In genomic region chr11:17735823-17736772, GRCh38 we compare ENCODE assay signal across 11 cellular contexts. TPM values are rescaled to one million over a fixed set of nuclear protein-coding genes. Genes with fewer than 3 reads are reported as not detected.
DNase-seq lines count a peak whose midpoint lies in the region; FAIRE-seq and TF ChIP-seq lines count a peak whose summit lies in the region.
"Had no signal": no experiment of that assay in that cellular context is flagged by ENCODE, and none has a peak within 500 bp of the region (broad histone marks: within the 10 kb centered on the region; RNA-seq: fewer than 3 reads in every experiment).

No MANE protein-coding gene starts in this region.

- H3K36me3 ChIP-seq in A673 (ENCODE audit: insufficient read depth, low read length, poor library complexity, severe bottlenecking) = no peaks in the 10 kb centered on the region
- H3K36me3 ChIP-seq in astrocyte (ENCODE audit: insufficient read depth, low read length) = no peaks in the 10 kb centered on the region

- H3K9me3 ChIP-seq in A673 (ENCODE audit: low read depth, low read length, poor library complexity, severe bottlenecking) (no peaks in the 10 kb centered on the region), astrocyte (ENCODE audit: insufficient read depth, low read depth, low read length) (no peaks in the 10 kb centered on the region)

- no peak overlapping the region for H3K4me3 ChIP-seq in A673 (ENCODE audit: low read depth, low read length, poor library complexity, severe bottlenecking)
- H3K4me3 ChIP-seq in astrocyte (ENCODE audit: insufficient read depth, low read depth, low read length) = no peak overlapping the region

- CTCF ChIA-PET in A673 (lab: Charles Lee) = interaction anchor here (1.6 kb wide), 1 partner anchor 237 kb away, joined by 8 read pairs; no protein-coding TSS in a partner anchor

- no peak overlapping the region for H3K9ac ChIP-seq in astrocyte (ENCODE audit: low read length)

- H3K4me1 ChIP-seq in A673 (ENCODE audit: insufficient read depth, low read length, poor library complexity, severe bottlenecking) (no peaks in the 10 kb centered on the region), astrocyte (ENCODE audit: insufficient read depth, low read length) (no peaks in the 10 kb centered on the region)

- DNase-seq in A673 (ENCODE audit: low spot score) = peak; percentile 19
- DNase-seq in COR-L47 (lab: John Stamatoyannopoulos, UW) = peak; percentile 16
- DNase-seq in astrocyte (ENCODE audit: low read depth) = no peak
- no peak for DNase-seq in activated gamma-delta T cell treated with Interleukin-2 at 50 U/mL for 16 hours
- DNase-seq in stimulated activated CD4-positive, alpha-beta T cell treated with anti-CD3 and anti-CD28 coated beads, Interleukin-12 subunit alpha, Interleukin-12 subunit beta, amount 100 ng/mL, for 4 hours = no peak
- no peak for DNase-seq in activated CD4-positive, alpha-beta T cell treated with anti-CD3 and anti-CD28 coated beads for 48 hours
- no peak for DNase-seq in epidermal melanocyte (ENCODE audit: insufficient read length, low spot score)
- DNase-seq: activated CD8-positive, alpha-beta memory T cell treated with anti-CD3 and anti-CD28 coated beads, Interleukin-2, amount 10 ng/mL, durations not matched to agents 7 days and 5 days had no signal

- intact Hi-C loops in A673 (cut with micrococcal nuclease; ENCODE audit: unreplicated experiment) = loop anchor here (10.0 kb wide), 1 partner anchor 351 kb away; the partner anchor contains the start of gene KCNJ11

- BruUV-seq in A673 (replicated peaks; lab: Mats Ljungman, UMichigan) = no TSS peak

- H3K27ac Mint-ChIP-seq in astrocyte (ENCODE audit: unreplicated experiment) (no peak overlapping the region), nephron (no peak overlapping the region)
- H3K27ac Mint-ChIP-seq: activated CD8-positive, alpha-beta memory T cell treated with anti-CD3 and anti-CD28 coated beads, Interleukin-2, amount 10 ng/mL, durations not matched to agents 7 days and 5 days; stimulated activated effector memory CD8-positive, alpha-beta T cell treated with anti-CD3 and anti-CD28 coated beads, Interleukin-12 subunit alpha, Interleukin-12 subunit beta, amount 100 ng/mL, for 72 hours had no signal

- TF ChIP-seq CTCF in A673 (conservative IDR thresholded peaks at IDR 0.05; ENCODE audit: low read depth, low read length) (peak; percentile 50), astrocyte (IDR thresholded peaks at IDR 0.05; ENCODE audit: insufficient read depth, low read depth, low read length) (no peak), nephron (IDR thresholded peaks at IDR 0.05; ENCODE audit: unreplicated experiment in 3 of 3) (peak; percentile 39 to 41 (median 40))

- no peak for FAIRE-seq in astrocyte (lab: Jason Lieb, UNC)
- FAIRE-seq: colon had no signal

- no peaks in the 10 kb centered on the region for H3K79me2 ChIP-seq in astrocyte (ENCODE audit: insufficient read depth, low read length)

- H3K4me2 ChIP-seq in astrocyte (ENCODE audit: low read length) = no peak overlapping the region

- H3K36me3 Mint-ChIP-seq in astrocyte (ENCODE audit: low read depth, unreplicated experiment) = peaks cover 2% of the 10 kb centered on the region
- H3K36me3 Mint-ChIP-seq in nephron (ENCODE audit: low read depth) = no peaks in the 10 kb centered on the region
- H3K36me3 Mint-ChIP-seq: activated CD8-positive, alpha-beta memory T cell treated with anti-CD3 and anti-CD28 coated beads, Interleukin-2, amount 10 ng/mL, durations not matched to agents 7 days and 5 days; stimulated activated effector memory CD8-positive, alpha-beta T cell treated with anti-CD3 and anti-CD28 coated beads, Interleukin-12 subunit alpha, Interleukin-12 subunit beta, amount 100 ng/mL, for 72 hours had no signal

- H4K20me1 ChIP-seq in astrocyte (ENCODE audit: insufficient read depth, low read length) = peaks cover 14% of the 10 kb centered on the region

- no peaks in the 10 kb centered on the region for H3K9me3 Mint-ChIP-seq in astrocyte (ENCODE audit: unreplicated experiment)
- no peaks in the 10 kb centered on the region for H3K9me3 Mint-ChIP-seq in nephron
- H3K9me3 Mint-ChIP-seq: stimulated activated effector memory CD8-positive, alpha-beta T cell treated with anti-CD3 and anti-CD28 coated beads, Interleukin-12 subunit alpha, Interleukin-12 subunit beta, amount 100 ng/mL, for 72 hours had no signal

- peak overlapping the region; percentile 26 for H2AFZ ChIP-seq in astrocyte (ENCODE audit: low read depth, low read length)

- no peak overlapping the region for H3K27ac ChIP-seq in A673 (ENCODE audit: low read depth, low read length, poor library complexity, severe bottlenecking)
- no peak overlapping the region for H3K27ac ChIP-seq in astrocyte (ENCODE audit: low read depth, low read length)

- H3K4me1 Mint-ChIP-seq in astrocyte (ENCODE audit: low read depth, unreplicated experiment) (no peaks in the 10 kb centered on the region), nephron (peaks cover 16% of the 10 kb centered on the region)

- POLR2A ChIA-PET in A673 (lab: Charles Lee; ENCODE audit: low non-redundant PET) = no interaction called here

- H3K4me3 Mint-ChIP-seq in astrocyte (ENCODE audit: unreplicated experiment) = peak overlapping the region; percentile 61
- peak overlapping the region; percentile 33 to 72 (median 40) for H3K4me3 Mint-ChIP-seq in nephron
- H3K4me3 Mint-ChIP-seq: activated CD8-positive, alpha-beta memory T cell treated with anti-CD3 and anti-CD28 coated beads, Interleukin-2, amount 10 ng/mL, durations not matched to agents 7 days and 5 days; stimulated activated effector memory CD8-positive, alpha-beta T cell treated with anti-CD3 and anti-CD28 coated beads, Interleukin-12 subunit alpha, Interleukin-12 subunit beta, amount 100 ng/mL, for 72 hours had no signal

- H3K27me3 ChIP-seq in A673 (replicated peaks; ENCODE audit: insufficient read depth, low read depth, low read length, poor library complexity) = peaks cover 10% of the 10 kb centered on the region
- H3K27me3 ChIP-seq in astrocyte (ENCODE audit: insufficient read depth, low read length) = peaks cover 35% of the 10 kb centered on the region

- H3K27me3 Mint-ChIP-seq in astrocyte (ENCODE audit: low read depth, unreplicated experiment) (peaks cover 41% of the 10 kb centered on the region), nephron (ENCODE audit: low read depth) (peaks cover 56% of the 10 kb centered on the region)

RNA-seq across cellular contexts. Expression of gene KCNC1, which starts 1.5 kb away (rescaled TPM):
- total RNA-seq in A673 (2021) (0.09 and 0.13 TPM in 2 replicates), astrocyte (0.05 and 0.12 TPM in 2 replicates)
- total RNA-seq: activated CD8-positive, alpha-beta memory T cell treated with anti-CD3 and anti-CD28 coated beads, Interleukin-2, amount 10 ng/mL, durations not matched to agents 7 days and 5 days had no signal

RNA-seq across cellular contexts. Expression of gene MYOD1, which starts 16.7 kb away (rescaled TPM):
- total RNA-seq in A673 (2021) (not detected in 2 replicates), astrocyte (not detected in 2 replicates)
- total RNA-seq: activated CD8-positive, alpha-beta memory T cell treated with anti-CD3 and anti-CD28 coated beads, Interleukin-2, amount 10 ng/mL, durations not matched to agents 7 days and 5 days had no signal

Comparison
In these comparisons a context has a peak if more than half of its experiments do, and no peak if none do; other contexts are left out.
1. DNase-seq: peak in A673 (single experiment) and COR-L47 (single experiment); none in astrocyte (single experiment), activated gamma-delta T cell treated with Interleukin-2 at 50 U/mL for 16 hours (single experiment), stimulated activated CD4-positive, alpha-beta T cell treated with anti-CD3 and anti-CD28 coated beads, Interleukin-12 subunit alpha, Interleukin-12 subunit beta, amount 100 ng/mL, for 4 hours (single experiment), activated CD4-positive, alpha-beta T cell treated with anti-CD3 and anti-CD28 coated beads for 48 hours (single experiment) and epidermal melanocyte (single experiment).